8 cellular contexts compared by ENCODE assay signal in the genomic region with DNA sequence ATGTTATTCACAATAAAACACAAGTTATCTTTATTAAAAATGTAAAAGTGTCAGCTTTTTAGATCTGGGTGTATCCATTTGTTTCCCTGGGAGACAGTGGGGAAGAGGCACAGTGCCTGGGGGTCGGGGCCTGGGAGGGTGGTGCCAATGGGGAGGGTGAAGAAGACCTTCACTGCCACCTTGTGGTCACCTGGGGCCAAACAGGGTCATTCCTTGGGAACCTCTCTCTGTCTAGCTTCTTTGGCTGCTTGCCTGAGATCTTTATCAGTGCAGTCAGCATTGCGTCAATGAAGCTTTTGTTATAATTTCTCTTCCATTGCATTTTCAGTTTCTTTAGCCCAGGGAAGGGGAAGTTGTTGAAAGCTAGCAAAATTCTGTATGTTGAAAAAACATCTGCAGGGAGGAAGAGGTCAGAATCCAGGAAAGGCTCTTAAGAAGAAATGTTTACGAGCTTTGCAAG. TPM values are rescaled to one million over a fixed set of nuclear protein-coding genes. Genes with fewer than 3 reads are reported as not detected.
DNase-seq lines count a peak whose midpoint lies in the region; ATAC-seq lines count a peak whose summit lies in the region.

No MANE protein-coding gene starts in this region.

- peak; percentile 66 for ATAC-seq in GM21381 (IDR thresholded peaks at IDR 0.05; ENCODE audit: unreplicated experiment)

- intact Hi-C loops in head of caudate nucleus (cut with DNase I), result loop anchor here (10.0 kb wide), 1 partner anchor 145 kb away; no protein-coding TSS in a partner anchor

- peak; percentile 81 for DNase-seq in DMS53 treated with DMSO at 0.1 percent for 48 hours (lab: John Stamatoyannopoulos, UW; ENCODE audit: unreplicated experiment)
- DNase-seq in HS-5 (ENCODE audit: low read depth), result peak; percentile 9
- DNase-seq in NOMO-1 (lab: John Stamatoyannopoulos, UW; ENCODE audit: unreplicated experiment in 2 of 2), result peak; percentile 75 to 93
- peak; percentile 56 to 69 for DNase-seq in activated T-cell treated with anti-CD3 and anti-CD28 coated beads, Interleukin-2, amount 50 U/mL, for 48 hours
- DNase-seq in head of caudate nucleus, result peak; percentile 51 to 91 (median 76)
- DNase-seq in pulmonary artery endothelial cell (ENCODE audit: low read depth, low spot score), result peak; percentile 66
- DNase-seq in DMS114 treated with DMSO at 0.1 percent for 48 hours (lab: John Stamatoyannopoulos, UW; ENCODE audit: unreplicated experiment), result no peak

RNA-seq across cellular contexts. Expression of gene PCDH8, which starts 39.1 kb away (rescaled TPM):
- total RNA-seq in pulmonary artery endothelial cell, result not detected in 2 replicates
